ENCODE assay signal across 8 cellular contexts in genomic region chr5:66306105-66306843, GRCh38.
DNase-seq lines count a peak whose midpoint lies in the region; ATAC-seq and TF ChIP-seq lines count a peak whose summit lies in the region.

No MANE protein-coding gene starts in this region.

- WGBS in gastroesophageal sphincter (ENCODE audit: low coverage in 1 of 2), 2 donors = 18 to 27% methylated on average over 8 to 9 of the region's 9 CpGs

- ATAC-seq in HG03342 (IDR thresholded peaks at IDR 0.05; ENCODE audit: unreplicated experiment) = peak; percentile 76
- ATAC-seq in activated T-cell treated with anti-CD3 and anti-CD28 coated beads, Interleukin-2, amount 50 U/mL, for 72 hours (replicated peaks in 1 of 2) = peak; percentile 50 to 60
- peak; percentile 37 for ATAC-seq in gastroesophageal sphincter

- no peak overlapping the region for H3K27ac Mint-ChIP-seq in activated T-cell treated with anti-CD3 and anti-CD28 coated beads, Interleukin-2, amount 50 U/mL, for 72 hours

- H3K4me1 ChIP-seq in gastroesophageal sphincter = no peaks in the 10 kb centered on the region

- peaks cover 13% of the 10 kb centered on the region for H3K27me3 Mint-ChIP-seq in activated T-cell treated with anti-CD3 and anti-CD28 coated beads, Interleukin-2, amount 50 U/mL, for 72 hours (ENCODE audit: low read depth)

- DNase-seq in AG08395 (ENCODE audit: low spot score) = peak; percentile 89
- DNase-seq in NCI-H345 treated with DMSO at 0.1 percent for 48 hours (lab: John Stamatoyannopoulos, UW; ENCODE audit: unreplicated experiment) = peak; percentile 50
- peak; percentile 31 to 39 for DNase-seq in activated T-cell treated with anti-CD3 and anti-CD28 coated beads, Interleukin-2, amount 50 U/mL, for 72 hours
- peak in 45 of 56 donors; percentile 0 to 69 (median 22) for DNase-seq in nucleus accumbens (lab: John Stamatoyannopoulos, UW)
- DNase-seq in DMS79 treated with DMSO at 0.1 percent for 48 hours (lab: John Stamatoyannopoulos, UW) = no peak

- no peak for TF ChIP-seq POLR2A in gastroesophageal sphincter (IDR thresholded peaks at IDR 0.05)

- H3K4me3 Mint-ChIP-seq in activated T-cell treated with anti-CD3 and anti-CD28 coated beads, Interleukin-2, amount 50 U/mL, for 72 hours = no peak overlapping the region

- no peak overlapping the region for H3K27ac ChIP-seq in gastroesophageal sphincter

- H3K9me3 ChIP-seq in gastroesophageal sphincter = no peaks in the 10 kb centered on the region

- peaks cover 7% of the 10 kb centered on the region for H3K27me3 ChIP-seq in gastroesophageal sphincter

- no peaks in the 10 kb centered on the region for H3K36me3 ChIP-seq in gastroesophageal sphincter

- no peaks in the 10 kb centered on the region for H3K36me3 Mint-ChIP-seq in activated T-cell treated with anti-CD3 and anti-CD28 coated beads, Interleukin-2, amount 50 U/mL, for 72 hours (ENCODE audit: insufficient read depth in 2 of 2)

- H3K4me3 ChIP-seq in gastroesophageal sphincter = no peak overlapping the region

- H3K9me3 Mint-ChIP-seq in activated T-cell treated with anti-CD3 and anti-CD28 coated beads, Interleukin-2, amount 50 U/mL, for 72 hours = peaks cover 0 to 2% of the 10 kb centered on the region in 2 donors

- TF ChIP-seq CTCF in GM12874 (IDR thresholded peaks at IDR 0.05; ENCODE audit: insufficient read depth, low read depth, low read length) (peak; percentile 89), gastroesophageal sphincter (IDR thresholded peaks at IDR 0.05) (peak; percentile 40 to 80 (median 58))

- TF ChIP-seq EP300 in gastroesophageal sphincter (IDR thresholded peaks at IDR 0.05) = no peak

- peaks cover 7% of the 10 kb centered on the region for H3K4me1 Mint-ChIP-seq in activated T-cell treated with anti-CD3 and anti-CD28 coated beads, Interleukin-2, amount 50 U/mL, for 72 hours (ENCODE audit: low read depth)
